In genomic region chr2:42795871-42796301, GRCh38 we compare ENCODE assay signal across 9 cellular contexts. TPM values are rescaled to one million over a fixed set of nuclear protein-coding genes. Genes with fewer than 3 reads are reported as not detected.
DNase-seq lines count a peak whose midpoint lies in the region; ATAC-seq and TF ChIP-seq lines count a peak whose summit lies in the region.
"Had no signal": no experiment of that assay in that cellular context is flagged by ENCODE, and none has a peak within 500 bp of the region (broad histone marks: within the 10 kb centered on the region; RNA-seq: fewer than 3 reads in every experiment).

No MANE protein-coding gene starts in this region.

- no peak overlapping the region for H3K9ac ChIP-seq in MM.1S (ENCODE audit: low read length)

- in situ Hi-C loops in GM13976 (cut with MboI; ENCODE audit: low sequenced_read_pairs, unreplicated experiment), result no loop called here

- peak; percentile 38 for ATAC-seq in GM21526 (IDR thresholded peaks at IDR 0.05; ENCODE audit: low FRiP score, unreplicated experiment)
- ATAC-seq in left colon, result peak; percentile 7
- no peak for ATAC-seq in HG03457 (IDR thresholded peaks at IDR 0.05; ENCODE audit: unreplicated experiment)

- H4K20me1 ChIP-seq in MM.1S (ENCODE audit: insufficient read depth, low read length), result no peaks in the 10 kb centered on the region

- intact Hi-C loops in left colon (cut with DNase I, micrococcal nuclease), result no loop called here

- peaks cover 15% of the 10 kb centered on the region; the same call in 1 of the 2 replicates for H3K27me3 ChIP-seq in MM.1S (replicated peaks; ENCODE audit: insufficient read depth, low read length)

- no peaks in the 10 kb centered on the region for H3F3A ChIP-seq in MM.1S (ENCODE audit: insufficient read depth, low read length)

- DNase-seq in GM12864 (ENCODE audit: low read depth) (no peak), NCI-H2171 treated with DMSO at 0.1 percent for 48 hours (lab: John Stamatoyannopoulos, UW) (peak; percentile 78), left colon (no peak), MM.1S (no peak), anterior cingulate cortex (lab: John Stamatoyannopoulos, UW) (no peak), GM13976 (ENCODE audit: low spot score) (no peak)
- DNase-seq: NCI-H1930 had no signal

- no peak overlapping the region for H2AFZ ChIP-seq in MM.1S (ENCODE audit: low read length)

- no peaks in the 10 kb centered on the region for H3K36me3 ChIP-seq in MM.1S (replicated peaks; ENCODE audit: insufficient read depth, low read length)

- TF ChIP-seq CTCF in GM12864 (IDR thresholded peaks at IDR 0.05; ENCODE audit: low read depth, low read length, missing control alignments) (no peak), MM.1S (IDR thresholded peaks at IDR 0.05; ENCODE audit: low read length) (no peak), GM13976 (IDR thresholded peaks at IDR 0.05; ENCODE audit: borderline replicate concordance, control extremely low read depth, extremely low read depth, insufficient read depth, missing control alignments) (no peak)

- H3K4me3 ChIP-seq in GM12864 (ENCODE audit: low read depth, low read length), result peak overlapping the region; percentile 26; the same call in 1 of the 2 replicates
- H3K4me3 ChIP-seq in MM.1S (ENCODE audit: low read length), result no peak overlapping the region

- no peak overlapping the region for H3K27ac ChIP-seq in MM.1S (ENCODE audit: low read length)

- H3K9me2 ChIP-seq in MM.1S (replicated peaks; ENCODE audit: insufficient read depth, low read length), result no peaks in the 10 kb centered on the region

- no peak overlapping the region for H3K4me2 ChIP-seq in MM.1S (ENCODE audit: low read depth, low read length)

- no peaks in the 10 kb centered on the region for H3K79me2 ChIP-seq in MM.1S (ENCODE audit: low read length)

- H3K4me1 ChIP-seq in MM.1S (ENCODE audit: low read length), result no peaks in the 10 kb centered on the region

- no peaks in the 10 kb centered on the region for H3K9me3 ChIP-seq in MM.1S (replicated peaks; ENCODE audit: insufficient read depth, low read length)

RNA-seq across cellular contexts. Expression of gene HAAO, which starts 3.5 kb away (rescaled TPM):
- total RNA-seq in left colon, result 10 to 100 TPM; 18.9 to 19.2 TPM

RNA-seq across cellular contexts. Expression of gene OXER1, which starts 32.0 kb away (rescaled TPM):
- 1 to 10 TPM; 2.9 to 4.1 TPM for total RNA-seq in left colon
